In genomic region chr3:76132154-76132470, GRCh38 we compare ENCODE assay signal across 17 cellular contexts.
DNase-seq lines count a peak whose midpoint lies in the region; ATAC-seq and TF ChIP-seq lines count a peak whose summit lies in the region.
"Had no signal": no experiment of that assay in that cellular context is flagged by ENCODE, and none has a peak within 500 bp of the region (broad histone marks: within the 10 kb centered on the region; RNA-seq: fewer than 3 reads in every experiment).

No MANE protein-coding gene starts in this region.

- ATAC-seq in GM23338, result no peak
- ATAC-seq in PC-3, result no peak
- ATAC-seq in left lobe of liver, result peak; percentile 59
- no peak for ATAC-seq in HG03175 (IDR thresholded peaks at IDR 0.05; ENCODE audit: unreplicated experiment)
- no peak for ATAC-seq in GM19467 (IDR thresholded peaks at IDR 0.05; ENCODE audit: unreplicated experiment)
- ATAC-seq: A549 had no signal

- H2AFZ ChIP-seq in GM23338 (no peak overlapping the region), PC-3 (ENCODE audit: low read length) (no peak overlapping the region)

- H3K4me1 ChIP-seq in GM23338 (ENCODE audit: insufficient read depth) (no peaks in the 10 kb centered on the region; the same call in 1 of the 2 replicates), PC-3 (ENCODE audit: insufficient read depth, low read length) (peaks cover 38% of the 10 kb centered on the region)
- H3K4me1 ChIP-seq: A549, BLaER1 had no signal

- BruUV-seq in PC-3 (replicated peaks; lab: Mats Ljungman, UMichigan), result no TSS peak

- H3K9me3 Mint-ChIP-seq in GM23338, result no peaks in the 10 kb centered on the region

- H3F3A ChIP-seq in GM23338 (replicated peaks; ENCODE audit: low read depth) (no peaks in the 10 kb centered on the region), PC-3 (ENCODE audit: low read length, unreplicated experiment) (no peaks in the 10 kb centered on the region)

- CTCF ChIA-PET in PC-3 (lab: Charles Lee), result no interaction called here

- H3K79me2 ChIP-seq in GM23338 (replicated peaks; ENCODE audit: insufficient read depth) (no peaks in the 10 kb centered on the region), PC-3 (ENCODE audit: low read length) (no peaks in the 10 kb centered on the region)

- H3K4me2 ChIP-seq in GM23338 (no peak overlapping the region), PC-3 (ENCODE audit: low read length) (peak overlapping the region; percentile 50)
- H3K4me2 ChIP-seq: A549, BLaER1 had no signal

- H3K36me3 ChIP-seq in GM23338 (ENCODE audit: insufficient read depth) (no peaks in the 10 kb centered on the region), PC-3 (ENCODE audit: low read depth, low read length) (no peaks in the 10 kb centered on the region)
- H3K36me3 ChIP-seq: BLaER1 had no signal

- H3K4me3 Mint-ChIP-seq in GM23338, result no peak overlapping the region
- H3K4me3 Mint-ChIP-seq: CD14-positive monocyte; CD4-positive, alpha-beta memory T cell had no signal

- H3K4me1 Mint-ChIP-seq in GM23338, result peaks cover 24% of the 10 kb centered on the region
- H3K4me1 Mint-ChIP-seq: CD14-positive monocyte; CD4-positive, alpha-beta memory T cell had no signal

- H3K9me3 ChIP-seq in PC-3 (ENCODE audit: low read length), result no peaks in the 10 kb centered on the region
- H3K9me3 ChIP-seq: A549 had no signal

- no peaks in the 10 kb centered on the region for H4K20me1 ChIP-seq in GM23338 (replicated peaks; ENCODE audit: insufficient read depth)
- H4K20me1 ChIP-seq in PC-3 (ENCODE audit: low read length), result no peaks in the 10 kb centered on the region
- H4K20me1 ChIP-seq: BLaER1 had no signal

- H3K36me3 Mint-ChIP-seq in GM23338 (ENCODE audit: low read depth), result no peaks in the 10 kb centered on the region
- H3K36me3 Mint-ChIP-seq: CD14-positive monocyte; CD4-positive, alpha-beta memory T cell had no signal

- H3K27ac Mint-ChIP-seq in GM23338, result peak overlapping the region; percentile 53
- H3K27ac Mint-ChIP-seq: CD14-positive monocyte; CD4-positive, alpha-beta memory T cell had no signal

- H3K9me2 ChIP-seq in GM23338 (ENCODE audit: insufficient read depth), result no peaks in the 10 kb centered on the region
- no peaks in the 10 kb centered on the region for H3K9me2 ChIP-seq in PC-3 (replicated peaks; ENCODE audit: low read length)

- DNase-seq in NCI-H1417 (lab: John Stamatoyannopoulos, UW) (peak in 2 of 3 experiments; percentile 14 to 46), NCI-H1417 treated with DMSO at 0.1 percent for 48 hours (lab: John Stamatoyannopoulos, UW) (no peak), GM23338 (ENCODE audit: low spot score) (no peak), PC-3 (no peak), left lobe of liver (ENCODE audit: low spot score) (no peak), dermis blood vessel endothelial cell (no peak)
- DNase-seq: CD4-positive, alpha-beta memory T cell; DMS153; DMS79; GF-D8 had no signal

- no peak for TF ChIP-seq CTCF in GM23338 (conservative IDR thresholded peaks at IDR 0.05; ENCODE audit: low read depth in 2 of 2)
- TF ChIP-seq CTCF in PC-3 (conservative IDR thresholded peaks at IDR 0.05; ENCODE audit: low read depth, low read length), result no peak

- H3K27ac ChIP-seq in GM23338 (ENCODE audit: low read depth) (no peak overlapping the region), PC-3 (ENCODE audit: low read length) (no peak overlapping the region; the same call in 1 of the 2 replicates)
- H3K27ac ChIP-seq: 22Rv1, A549, BLaER1, HL-60 had no signal

- H3K27me3 Mint-ChIP-seq in GM23338 (ENCODE audit: insufficient read depth, low read depth, poor library complexity), result no peaks in the 10 kb centered on the region
- H3K27me3 Mint-ChIP-seq: CD4-positive, alpha-beta memory T cell had no signal

- POLR2A ChIA-PET in PC-3 (lab: Charles Lee; ENCODE audit: unreplicated experiment), result no interaction called here

- no peak overlapping the region for H3K9ac ChIP-seq in PC-3 (ENCODE audit: low read length)
- H3K9ac ChIP-seq: BLaER1 had no signal

- intact Hi-C loops in PC-3 (cut with micrococcal nuclease), result no loop called here

- H3K27me3 ChIP-seq in GM23338 (ENCODE audit: insufficient read depth) (no peaks in the 10 kb centered on the region), PC-3 (ENCODE audit: low read length) (no peaks in the 10 kb centered on the region)
- H3K27me3 ChIP-seq: BLaER1 had no signal

- H3K4me3 ChIP-seq in GM23338 (no peak overlapping the region), PC-3 (ENCODE audit: low read length) (no peak overlapping the region)
- H3K4me3 ChIP-seq: A549, BLaER1 had no signal

TF ChIP-seq in GM23338, 12 proteins besides CTCF, POLR2A, EP300 and RAD21 (continues in another document):
- TF ChIP-seq, protein P1, sequence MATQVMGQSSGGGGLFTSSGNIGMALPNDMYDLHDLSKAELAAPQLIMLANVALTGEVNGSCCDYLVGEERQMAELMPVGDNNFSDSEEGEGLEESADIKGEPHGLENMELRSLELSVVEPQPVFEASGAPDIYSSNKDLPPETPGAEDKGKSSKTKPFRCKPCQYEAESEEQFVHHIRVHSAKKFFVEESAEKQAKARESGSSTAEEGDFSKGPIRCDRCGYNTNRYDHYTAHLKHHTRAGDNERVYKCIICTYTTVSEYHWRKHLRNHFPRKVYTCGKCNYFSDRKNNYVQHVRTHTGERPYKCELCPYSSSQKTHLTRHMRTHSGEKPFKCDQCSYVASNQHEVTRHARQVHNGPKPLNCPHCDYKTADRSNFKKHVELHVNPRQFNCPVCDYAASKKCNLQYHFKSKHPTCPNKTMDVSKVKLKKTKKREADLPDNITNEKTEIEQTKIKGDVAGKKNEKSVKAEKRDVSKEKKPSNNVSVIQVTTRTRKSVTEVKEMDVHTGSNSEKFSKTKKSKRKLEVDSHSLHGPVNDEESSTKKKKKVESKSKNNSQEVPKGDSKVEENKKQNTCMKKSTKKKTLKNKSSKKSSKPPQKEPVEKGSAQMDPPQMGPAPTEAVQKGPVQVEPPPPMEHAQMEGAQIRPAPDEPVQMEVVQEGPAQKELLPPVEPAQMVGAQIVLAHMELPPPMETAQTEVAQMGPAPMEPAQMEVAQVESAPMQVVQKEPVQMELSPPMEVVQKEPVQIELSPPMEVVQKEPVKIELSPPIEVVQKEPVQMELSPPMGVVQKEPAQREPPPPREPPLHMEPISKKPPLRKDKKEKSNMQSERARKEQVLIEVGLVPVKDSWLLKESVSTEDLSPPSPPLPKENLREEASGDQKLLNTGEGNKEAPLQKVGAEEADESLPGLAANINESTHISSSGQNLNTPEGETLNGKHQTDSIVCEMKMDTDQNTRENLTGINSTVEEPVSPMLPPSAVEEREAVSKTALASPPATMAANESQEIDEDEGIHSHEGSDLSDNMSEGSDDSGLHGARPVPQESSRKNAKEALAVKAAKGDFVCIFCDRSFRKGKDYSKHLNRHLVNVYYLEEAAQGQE (IDR thresholded peaks at IDR 0.05; ENCODE audit: unreplicated experiment), result no peak
- TF ChIP-seq ZNF331 (CRISPR knock-in tag; IDR thresholded peaks at IDR 0.05; ENCODE audit: low read depth), result no peak
- TF ChIP-seq, protein P2, sequence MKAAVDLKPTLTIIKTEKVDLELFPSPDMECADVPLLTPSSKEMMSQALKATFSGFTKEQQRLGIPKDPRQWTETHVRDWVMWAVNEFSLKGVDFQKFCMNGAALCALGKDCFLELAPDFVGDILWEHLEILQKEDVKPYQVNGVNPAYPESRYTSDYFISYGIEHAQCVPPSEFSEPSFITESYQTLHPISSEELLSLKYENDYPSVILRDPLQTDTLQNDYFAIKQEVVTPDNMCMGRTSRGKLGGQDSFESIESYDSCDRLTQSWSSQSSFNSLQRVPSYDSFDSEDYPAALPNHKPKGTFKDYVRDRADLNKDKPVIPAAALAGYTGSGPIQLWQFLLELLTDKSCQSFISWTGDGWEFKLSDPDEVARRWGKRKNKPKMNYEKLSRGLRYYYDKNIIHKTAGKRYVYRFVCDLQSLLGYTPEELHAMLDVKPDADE (IDR thresholded peaks at IDR 0.05), result no peak
- no peak for TF ChIP-seq CREB1 (CRISPR knock-in tag; IDR thresholded peaks at IDR 0.05; ENCODE audit: low read depth)
- TF ChIP-seq ZNF114 (CRISPR knock-in tag; IDR thresholded peaks at IDR 0.05), result no peak

Comparison
In these comparisons a context has a peak if more than half of its experiments do, and no peak if none do; other contexts are left out.
1. DNase-seq: peak in NCI-H1417 (2 of 3); none in NCI-H1417 treated with DMSO at 0.1 percent for 48 hours (single experiment), GM23338 (single experiment), PC-3 (single experiment), left lobe of liver (single experiment) and dermis blood vessel endothelial cell (single experiment).